In genomic region chr21:33383056-33383888, GRCh38 we compare ENCODE assay signal across 8 cellular contexts. TPM values are rescaled to one million over a fixed set of nuclear protein-coding genes. Genes with fewer than 3 reads are reported as not detected.
DNase-seq lines count a peak whose midpoint lies in the region; ATAC-seq, FAIRE-seq and TF ChIP-seq lines count a peak whose summit lies in the region.

No MANE protein-coding gene starts in this region.

- no peak for DNase-seq in GM12891 (ENCODE audit: insufficient read length, low spot score)
- peak; percentile 86 to 94 for DNase-seq in NOMO-1 (lab: John Stamatoyannopoulos, UW; ENCODE audit: unreplicated experiment in 2 of 2)
- peak; percentile 45 for DNase-seq in activated T-cell treated with anti-CD3 and anti-CD28 coated beads for 1 hour (ENCODE audit: low read depth)
- DNase-seq in fibroblast of peridontal ligament (ENCODE audit: extremely low read depth): peak; percentile 66
- DNase-seq in prostate gland (ENCODE audit: low spot score): peak; percentile 38
- DNase-seq in aorta: peak; percentile 81 to 88
- no peak for DNase-seq in cerebellar nuclear complex (lab: John Stamatoyannopoulos, UW)

- no peak for TF ChIP-seq CTCF in prostate gland (IDR thresholded peaks at IDR 0.05)

- peak; percentile 97 for FAIRE-seq in GM12891 (lab: Jason Lieb, UNC)

- intact Hi-C loops in prostate gland (cut with DNase I): no loop called here
- intact Hi-C loops in aorta (cut with DNase I): loop anchor here (5.0 to 10.0 kb wide), 2 partner anchors 58 to 181 kb away; partner anchors contain the start of gene IFNAR1 (in 1 of the 2)

- H3K27ac ChIP-seq in prostate gland: peak overlapping the region in 1 of 2 donors; percentile 23
- peak overlapping the region in 1 of 2 donors; percentile 37 for H3K27ac ChIP-seq in aorta (ENCODE audit: low read depth in 1 of 2, low read length in 2 of 2)

- H3K9me3 ChIP-seq in prostate gland (no peaks in the 10 kb centered on the region), aorta (ENCODE audit: control insufficient read depth, low read length) (no peaks in the 10 kb centered on the region)

- no peaks in the 10 kb centered on the region for H3K4me1 ChIP-seq in prostate gland (replicated peaks)
- H3K4me1 ChIP-seq in aorta (ENCODE audit: control insufficient read depth in 1 of 2, insufficient read depth in 2 of 2, low read length in 2 of 2): no peaks in the 10 kb centered on the region

- H3K36me3 ChIP-seq in prostate gland (no peaks in the 10 kb centered on the region), aorta (ENCODE audit: control insufficient read depth in 1 of 2, insufficient read depth in 2 of 2, low read length in 1 of 2) (no peaks in the 10 kb centered on the region)

- peak; percentile 77 for ATAC-seq in HG02678 (IDR thresholded peaks at IDR 0.05; ENCODE audit: unreplicated experiment)
- ATAC-seq in aorta (ENCODE audit: low FRiP score): peak; percentile 46

- H3K27me3 ChIP-seq in prostate gland (replicated peaks; ENCODE audit: insufficient read depth): no peaks in the 10 kb centered on the region
- H3K27me3 ChIP-seq in aorta (ENCODE audit: control insufficient read depth in 1 of 2, insufficient read depth in 2 of 2, low read length in 1 of 2): no peaks in the 10 kb centered on the region

- no peak overlapping the region for H3K4me3 ChIP-seq in prostate gland
- H3K4me3 ChIP-seq in aorta (ENCODE audit: low read length in 2 of 2): no peak overlapping the region

- 26% methylated on average over 20 of the region's 20 CpGs for WGBS in prostate gland
- WGBS in aorta, 2 donors: 40 to 46% methylated on average over 20 of the region's 20 CpGs

- peak; percentile 89 for TF ChIP-seq POLR2A in GM12891 (IDR thresholded peaks at IDR 0.05; ENCODE audit: low read depth, low read length)
- TF ChIP-seq POLR2A in prostate gland (IDR thresholded peaks at IDR 0.05): no peak

TF ChIP-seq in GM12891, 5 proteins besides CTCF, POLR2A, EP300 and RAD21:
- TF ChIP-seq POU2F2 (IDR thresholded peaks at IDR 0.05; ENCODE audit: low read depth, low read length) (peak; percentile 77), PAX5 (IDR thresholded peaks at IDR 0.05; ENCODE audit: insufficient read depth, low read length, severe bottlenecking) (peak; percentile 7), POLR2AphosphoS5 (IDR thresholded peaks at IDR 0.05; ENCODE audit: low read depth, low read length) (peak; percentile 85), TAF1 (IDR thresholded peaks at IDR 0.05; ENCODE audit: low read depth, low read length) (peak; percentile 67), SPI1 (IDR thresholded peaks at IDR 0.05; ENCODE audit: low read depth, low read length) (peak; percentile 94)

RNA-seq across cellular contexts. Expression of gene IFNGR2, which starts 19.9 kb away (rescaled TPM):
- 46.4 TPM for polyA plus RNA-seq in GM12891 (2012; ENCODE audit: low read depth, missing spikeins)
- total RNA-seq in prostate gland (100 to 1,000 TPM in 1 of 2 donors, 10 to 100 TPM in 1; 88.1 to 122 TPM), aorta (10 to 100 TPM; 56.2 to 81.1 TPM)
- polyA plus RNA-seq in aorta: 10 to 100 TPM; 54.1 to 69.1 TPM

RNA-seq across cellular contexts. Expression of gene IFNAR1, which starts 58.5 kb away (rescaled TPM):
- 24.2 TPM for polyA plus RNA-seq in GM12891 (2012; ENCODE audit: low read depth, missing spikeins)
- total RNA-seq in prostate gland (10 to 100 TPM; 29.8 to 34.4 TPM), aorta (10 to 100 TPM; 45.6 to 59.3 TPM)
- 10 to 100 TPM; 13.9 to 21.2 TPM for polyA plus RNA-seq in aorta

Comparison
In these comparisons a context has a peak if more than half of its experiments do, and no peak if none do; other contexts are left out.
1. DNase-seq: peak in NOMO-1 (2 of 2), activated T-cell treated with anti-CD3 and anti-CD28 coated beads for 1 hour (single experiment), fibroblast of peridontal ligament (single experiment), prostate gland (single experiment) and aorta (2 of 2); none in GM12891 (single experiment) and cerebellar nuclear complex (0 of 2).